Comparison of ENCODE assay signal across 6 cellular contexts in genomic region chr17:45146616-45147101, GRCh38. TPM values are rescaled to one million over a fixed set of nuclear protein-coding genes. Genes with fewer than 3 reads are reported as not detected.
DNase-seq lines count a peak whose midpoint lies in the region; ATAC-seq and TF ChIP-seq lines count a peak whose summit lies in the region.

No MANE protein-coding gene starts in this region.

- CTCF ChIA-PET in HEK293T (lab: Yijun Ruan, JAX), result interaction anchor here (2.5 to 6.1 kb wide), 2 partner anchors 11 to 12 kb away, joined by 29 to 106 read pairs; partner anchors contain the start of gene ACBD4

- intact Hi-C loops in esophagus squamous epithelium (cut with DNase I), result no loop called here

- no peaks in the 10 kb centered on the region for H3K9me3 ChIP-seq in esophagus squamous epithelium

- POLR2A ChIA-PET in HEK293T (lab: Yijun Ruan, JAX), result interaction anchor here (1.0 to 8.6 kb wide), 5 partner anchors 11 to 278 kb away, joined by 3 to 345 read pairs (median 5); partner anchors contain the start of genes ACBD4 and HEXIM2

- peaks cover 3% of the 10 kb centered on the region for H3K36me3 Mint-ChIP-seq in activated naive CD4-positive, alpha-beta T cell treated with anti-CD3 and anti-CD28 coated beads, Interleukin-2, amount 50 U/mL, for 24 hours
- peaks cover 11% of the 10 kb centered on the region for H3K36me3 Mint-ChIP-seq in stimulated activated memory B cell treated with anti-CD40 and anti-IgM and Interleukin-4, amounts not matched to agents 10 μg/mL and 1 μg/mL and 100 μg/mL, for 72 hours

- peak overlapping the region; percentile 96 to 99 (median 97) for H3K27ac ChIP-seq in esophagus squamous epithelium

- H3K4me1 ChIP-seq in esophagus squamous epithelium, result peaks cover 23 to 62% (median 30%) of the 10 kb centered on the region in 3 donors

- H3K4me3 Mint-ChIP-seq in activated naive CD4-positive, alpha-beta T cell treated with anti-CD3 and anti-CD28 coated beads, Interleukin-2, amount 50 U/mL, for 24 hours, result peak overlapping the region; percentile 98
- H3K4me3 Mint-ChIP-seq in stimulated activated memory B cell treated with anti-CD40 and anti-IgM and Interleukin-4, amounts not matched to agents 10 μg/mL and 1 μg/mL and 100 μg/mL, for 72 hours, result peak overlapping the region; percentile 98

- H3K36me3 ChIP-seq in esophagus squamous epithelium, result no peaks in the 10 kb centered on the region

- H3K9me3 Mint-ChIP-seq in activated naive CD4-positive, alpha-beta T cell treated with anti-CD3 and anti-CD28 coated beads, Interleukin-2, amount 50 U/mL, for 24 hours, result no peaks in the 10 kb centered on the region
- H3K9me3 Mint-ChIP-seq in stimulated activated memory B cell treated with anti-CD40 and anti-IgM and Interleukin-4, amounts not matched to agents 10 μg/mL and 1 μg/mL and 100 μg/mL, for 72 hours, result no peaks in the 10 kb centered on the region

- H3K4me1 Mint-ChIP-seq in activated naive CD4-positive, alpha-beta T cell treated with anti-CD3 and anti-CD28 coated beads, Interleukin-2, amount 50 U/mL, for 24 hours, result peaks cover 52% of the 10 kb centered on the region
- peaks cover 69% of the 10 kb centered on the region for H3K4me1 Mint-ChIP-seq in stimulated activated memory B cell treated with anti-CD40 and anti-IgM and Interleukin-4, amounts not matched to agents 10 μg/mL and 1 μg/mL and 100 μg/mL, for 72 hours

- H3K27ac Mint-ChIP-seq in activated naive CD4-positive, alpha-beta T cell treated with anti-CD3 and anti-CD28 coated beads, Interleukin-2, amount 50 U/mL, for 24 hours, result peak overlapping the region; percentile 96
- H3K27ac Mint-ChIP-seq in stimulated activated memory B cell treated with anti-CD40 and anti-IgM and Interleukin-4, amounts not matched to agents 10 μg/mL and 1 μg/mL and 100 μg/mL, for 72 hours, result peak overlapping the region; percentile 99

- ATAC-seq in stimulated activated memory B cell treated with anti-CD40 and anti-IgM and Interleukin-4, amounts not matched to agents 10 μg/mL and 1 μg/mL and 100 μg/mL, for 72 hours, result no peak
- no peak for ATAC-seq in GM18907 (IDR thresholded peaks at IDR 0.05; ENCODE audit: unreplicated experiment)

- no peak for TF ChIP-seq POLR2A in esophagus squamous epithelium (IDR thresholded peaks at IDR 0.05)

- H3K27me3 Mint-ChIP-seq in activated naive CD4-positive, alpha-beta T cell treated with anti-CD3 and anti-CD28 coated beads, Interleukin-2, amount 50 U/mL, for 24 hours, result no peaks in the 10 kb centered on the region
- no peaks in the 10 kb centered on the region for H3K27me3 Mint-ChIP-seq in stimulated activated memory B cell treated with anti-CD40 and anti-IgM and Interleukin-4, amounts not matched to agents 10 μg/mL and 1 μg/mL and 100 μg/mL, for 72 hours

- 46 to 52% methylated on average over 7 to 9 of the region's 9 CpGs for WGBS in esophagus squamous epithelium, 2 donors

- H3K4me3 ChIP-seq in esophagus squamous epithelium, result peak overlapping the region; percentile 47 to 90 (median 72)

- no peak for TF ChIP-seq CTCF in esophagus squamous epithelium (IDR thresholded peaks at IDR 0.05)

- no peaks in the 10 kb centered on the region for H3K27me3 ChIP-seq in esophagus squamous epithelium

- DNase-seq in activated naive CD4-positive, alpha-beta T cell treated with Interleukin-2 at 50 U/mL for 16 hours, result no peak
- DNase-seq in esophagus squamous epithelium (lab: John Stamatoyannopoulos, UW) (no peak), HEK293T (ENCODE audit: extremely low spot score) (no peak)

TF ChIP-seq in HEK293T, 16 proteins besides CTCF, POLR2A, EP300 and RAD21:
- TF ChIP-seq HDGF (IDR thresholded peaks at IDR 0.05; ENCODE audit: borderline replicate concordance) (no peak), SUZ12 (IDR thresholded peaks at IDR 0.05) (no peak), NFRKB (IDR thresholded peaks at IDR 0.05) (no peak), ARNT (IDR thresholded peaks at IDR 0.05) (no peak), LEF1 (IDR thresholded peaks at IDR 0.05; ENCODE audit: borderline replicate concordance) (no peak), FOXM1 (IDR thresholded peaks at IDR 0.05; ENCODE audit: borderline replicate concordance) (no peak), PKNOX1 (IDR thresholded peaks at IDR 0.05) (no peak), SP1 (IDR thresholded peaks at IDR 0.05) (no peak), FOXK2 (IDR thresholded peaks at IDR 0.05) (no peak), CTBP1 (IDR thresholded peaks at IDR 0.05; ENCODE audit: borderline replicate concordance) (no peak), L3MBTL2 (conservative IDR thresholded peaks at IDR 0.05) (no peak)

RNA-seq across cellular contexts. Expression of gene HEXIM1, which starts 1.6 kb away (rescaled TPM):
- total RNA-seq in esophagus squamous epithelium, result 10 to 100 TPM; 19.8 to 28.4 (median 25.3) TPM

RNA-seq across cellular contexts. Expression of gene ACBD4, which starts 11.2 kb away (rescaled TPM):
- 1 to 10 TPM; 1.7 to 6.9 (median 4.5) TPM for total RNA-seq in esophagus squamous epithelium

RNA-seq across cellular contexts. Expression of gene PLCD3, which starts 14.3 kb away (rescaled TPM):
- 100 to 1,000 TPM in 1 of 4 donors, 10 to 100 TPM in 3; 16.3 to 105 (median 20.5) TPM for total RNA-seq in esophagus squamous epithelium

RNA-seq across cellular contexts. Expression of gene HEXIM2, which starts 15.0 kb away (rescaled TPM):
- 1 to 10 TPM; 1.7 to 9.0 (median 4.9) TPM for total RNA-seq in esophagus squamous epithelium
